In genomic region chr10:119394657-119395286, GRCh38 we compare ENCODE assay signal across 14 cellular contexts.
DNase-seq lines count a peak whose midpoint lies in the region; FAIRE-seq and TF ChIP-seq lines count a peak whose summit lies in the region.
"Had no signal": no experiment of that assay in that cellular context is flagged by ENCODE, and none has a peak within 500 bp of the region (broad histone marks: within the 10 kb centered on the region; RNA-seq: fewer than 3 reads in every experiment).

No MANE protein-coding gene starts in this region.

- H3K27me3 ChIP-seq in ascending aorta, result no peaks in the 10 kb centered on the region

- H3K9me3 ChIP-seq in ascending aorta, result no peaks in the 10 kb centered on the region
- no peaks in the 10 kb centered on the region for H3K9me3 ChIP-seq in kidney (ENCODE audit: control insufficient read depth in 1 of 2, low read length in 2 of 2)

- intact Hi-C loops in ascending aorta (cut with DNase I) (no loop called here), kidney (cut with DNase I) (no loop called here)

- FAIRE-seq in GM12892 (lab: Jason Lieb, UNC) (peak; percentile 56), kidney (lab: Jason Lieb, UNC) (no peak)
- FAIRE-seq: G401.6 had no signal

- TF ChIP-seq POLR2A in GM12892 (IDR thresholded peaks at IDR 0.05; ENCODE audit: low read depth, low read length), result no peak

- TF ChIP-seq CTCF in ascending aorta (IDR thresholded peaks at IDR 0.05), result no peak
- no peak for TF ChIP-seq CTCF in kidney (IDR thresholded peaks at IDR 0.05; ENCODE audit: borderline replicate concordance, extremely low read depth, insufficient read depth)

- peak overlapping the region; percentile 13 to 63 for H3K27ac ChIP-seq in ascending aorta
- H3K27ac ChIP-seq in kidney (ENCODE audit: low read depth in 2 of 2, low read length in 2 of 2), result peak overlapping the region; percentile 25 to 67
- peak overlapping the region in 13 of 21 experiments; percentile 2 to 76 (median 49) for H3K27ac ChIP-seq in skin epidermis

- H3K4me3 ChIP-seq in ascending aorta (no peak overlapping the region), kidney (ENCODE audit: low read length in 2 of 2) (no peak overlapping the region), skin epidermis (no peak overlapping the region)

- no peak for DNase-seq in GM12892 (ENCODE audit: insufficient read length)
- DNase-seq in ascending aorta (ENCODE audit: low spot score in 2 of 2), result no peak
- no peak for DNase-seq in kidney
- no peak for DNase-seq in NCI-H748 (lab: John Stamatoyannopoulos, UW; ENCODE audit: unreplicated experiment)
- DNase-seq in ureter (ENCODE audit: low spot score), result no peak
- no peak for DNase-seq in DMS 273 (lab: John Stamatoyannopoulos, UW; ENCODE audit: unreplicated experiment)
- no peak for DNase-seq in AG20443 (ENCODE audit: low spot score)
- DNase-seq: activated CD4-positive, alpha-beta T cell treated with anti-CD3 and anti-CD28 coated beads, Interleukin-2, amount 50 U/mL, for 48 hours; activated naive CD4-positive, alpha-beta T cell; cerebellar nuclear complex; immature natural killer cell; NCI-H2107 had no signal

- H3K9ac ChIP-seq in kidney (ENCODE audit: low read length in 2 of 2), result no peak overlapping the region

- peaks cover 4 to 13% of the 10 kb centered on the region in 2 donors for H3K4me1 ChIP-seq in ascending aorta
- H3K4me1 ChIP-seq in kidney (ENCODE audit: control insufficient read depth in 1 of 2, insufficient read depth in 1 of 2, low read depth in 1 of 2, low read length in 2 of 2), result peaks cover 0 to 5% of the 10 kb centered on the region in 2 donors

- peaks cover 15 to 16% of the 10 kb centered on the region in 2 donors for H3K36me3 ChIP-seq in ascending aorta
- no peaks in the 10 kb centered on the region for H3K36me3 ChIP-seq in kidney (ENCODE audit: control insufficient read depth in 1 of 2, insufficient read depth in 2 of 2, low read length in 2 of 2)
